In the genomic region with DNA sequence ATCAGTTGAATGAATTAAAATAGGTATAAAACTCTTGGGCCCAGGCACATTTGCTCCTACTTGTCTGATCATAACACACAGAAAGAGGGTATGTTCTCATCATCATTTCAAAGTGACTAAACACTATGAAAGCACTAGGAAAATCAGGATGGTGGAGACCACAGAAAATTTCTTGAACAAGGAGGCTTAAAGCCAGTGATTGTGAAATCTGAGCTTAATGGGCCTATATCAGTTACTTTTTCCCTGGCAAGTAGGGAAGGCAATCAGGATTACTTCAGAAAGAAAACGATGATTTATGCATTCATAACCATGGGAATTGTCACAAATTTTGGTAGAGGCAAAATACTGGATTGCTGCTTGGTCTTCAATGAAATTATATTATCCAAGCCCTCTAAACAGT, we compare ENCODE assay signal across 30 cellular contexts.
"Had no signal": no experiment of that assay in that cellular context is flagged by ENCODE, and none has a peak within 500 bp of the region (broad histone marks: within the 10 kb centered on the region; RNA-seq: fewer than 3 reads in every experiment).

No MANE protein-coding gene starts in this region.

- DNase-seq: activated B cell treated with CpG ODN at 0.5 μM for 24 hours; activated CD4-positive, alpha-beta memory T cell treated with anti-CD3 and anti-CD28 coated beads for 36 hours; activated CD4-positive, alpha-beta T cell treated with anti-CD3 and anti-CD28 coated beads for 4 hours; activated CD4-positive, alpha-beta T cell treated with anti-CD3 and anti-CD28 coated beads, Interleukin-2, amount 10 ng/mL, durations not matched to agents 24 days and 14 days; activated CD4-positive, alpha-beta T cell treated with anti-CD3 and anti-CD28 coated beads, Interleukin-2, amount 50 U/mL, for 1 hour; activated CD4-positive, alpha-beta T cell treated with anti-CD3 and anti-CD28 coated beads, Interleukin-2, amount 50 U/mL, for 4 hours; activated CD4-positive, CD25-positive, alpha-beta regulatory T cell treated with anti-CD3 and anti-CD28 coated beads, Interleukin-2, amount 50 U/mL, for 72 hours; activated CD8-positive, alpha-beta memory T cell treated with anti-CD3 and anti-CD28 coated beads, Interleukin-2, amount 50 U/mL, for 4 hours; activated CD8-positive, alpha-beta T cell treated with anti-CD3 and anti-CD28 coated beads for 36 hours; activated effector memory CD4-positive, alpha-beta T cell treated with anti-CD3 and anti-CD28 coated beads, Interleukin-2, amount 50 U/mL, for 16 hours; activated gamma-delta T cell treated with Interleukin-2 at 50 U/mL for 16 hours; activated naive CD4-positive, alpha-beta T cell; activated naive CD4-positive, alpha-beta T cell treated with anti-CD3 and anti-CD28 coated beads for 36 hours; activated naive CD8-positive, alpha-beta T cell treated with anti-CD3 and anti-CD28 coated beads, Interleukin-2, amount 10 ng/mL, durations not matched to agents 7 days and 5 days; activated naive CD8-positive, alpha-beta T cell treated with anti-CD3 and anti-CD28 coated beads, Interleukin-2, amount 50 U/mL, for 24 hours; activated T-cell treated with anti-CD3 and anti-CD28 coated beads for 4 hours; activated T-cell treated with anti-CD3 and anti-CD28 coated beads, Interleukin-2, amount 50 U/mL, for 1 hour; activated T-cell treated with anti-CD3 and anti-CD28 coated beads, Interleukin-2, amount 50 U/mL, for 4 hours; activated T-cell treated with anti-CD3 and anti-CD28 coated beads, Interleukin-2, amount 50 U/mL, for 72 hours; amygdala; anterior cingulate cortex; brain microvascular endothelial cell; caudate nucleus; cerebellar nuclear complex; T-helper 1 cell; T-helper 2 cell; T-helper 9 cell had no signal

- ATAC-seq: activated CD8-positive, alpha-beta T cell treated with anti-CD3 and anti-CD28 coated beads for 36 hours; activated naive CD8-positive, alpha-beta T cell treated with anti-CD3 and anti-CD28 coated beads, Interleukin-2, amount 50 U/mL, for 24 hours; activated T-cell treated with anti-CD3 and anti-CD28 coated beads, Interleukin-2, amount 50 U/mL, for 4 hours; activated T-cell treated with anti-CD3 and anti-CD28 coated beads, Interleukin-2, amount 50 U/mL, for 72 hours; activated T-helper 17 cell treated with anti-CD3 and anti-CD28 coated beads, Interleukin-2, amount 50 U/mL, for 72 hours had no signal

- FAIRE-seq: bronchial epithelial cell, TTC549 had no signal
